In genomic region chr1:224333309-224333926, GRCh38 we compare ENCODE assay signal across 1 cellular context.
TF ChIP-seq lines count a peak whose summit lies in the region.

No MANE protein-coding gene starts in this region.

TF ChIP-seq in HepG2, 621 proteins besides CTCF, POLR2A, EP300 and RAD21:
- TF ChIP-seq KMT2A (CRISPR knock-in tag; IDR thresholded peaks at IDR 0.05) (no peak), MIXL1 (CRISPR knock-in tag; IDR thresholded peaks at IDR 0.05) (peak; percentile 91), ARID3A (IDR thresholded peaks at IDR 0.05; ENCODE audit: low read depth, low read length) (0 out of 2 replicates have a peak, but pooled peaks have one; percentile 12), SMC3 (IDR thresholded peaks at IDR 0.05; ENCODE audit: low read length) (peak; percentile 53), SAP130 (CRISPR knock-in tag; IDR thresholded peaks at IDR 0.05; ENCODE audit: low read depth) (0 out of 2 replicates have a peak, but pooled peaks have one; percentile 17), ZNF335 (CRISPR knock-in tag; IDR thresholded peaks at IDR 0.05) (0 out of 2 replicates have a peak, but pooled peaks have one; percentile 65), STAG1 (CRISPR knock-in tag; IDR thresholded peaks at IDR 0.05) (peak; percentile 85), ZNF253 (CRISPR knock-in tag; IDR thresholded peaks at IDR 0.05; ENCODE audit: borderline replicate concordance) (no peak), MLLT10 (CRISPR knock-in tag; IDR thresholded peaks at IDR 0.05) (no peak)
- TF ChIP-seq, protein P1, sequence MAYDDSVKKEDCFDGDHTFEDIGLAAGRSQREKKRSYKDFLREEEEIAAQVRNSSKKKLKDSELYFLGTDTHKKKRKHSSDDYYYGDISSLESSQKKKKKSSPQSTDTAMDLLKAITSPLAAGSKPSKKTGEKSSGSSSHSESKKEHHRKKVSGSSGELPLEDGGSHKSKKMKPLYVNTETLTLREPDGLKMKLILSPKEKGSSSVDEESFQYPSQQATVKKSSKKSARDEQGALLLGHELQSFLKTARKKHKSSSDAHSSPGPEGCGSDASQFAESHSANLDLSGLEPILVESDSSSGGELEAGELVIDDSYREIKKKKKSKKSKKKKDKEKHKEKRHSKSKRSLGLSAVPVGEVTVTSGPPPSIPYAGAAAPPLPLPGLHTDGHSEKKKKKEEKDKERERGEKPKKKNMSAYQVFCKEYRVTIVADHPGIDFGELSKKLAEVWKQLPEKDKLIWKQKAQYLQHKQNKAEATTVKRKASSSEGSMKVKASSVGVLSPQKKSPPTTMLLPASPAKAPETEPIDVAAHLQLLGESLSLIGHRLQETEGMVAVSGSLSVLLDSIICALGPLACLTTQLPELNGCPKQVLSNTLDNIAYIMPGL (CRISPR knock-in tag; IDR thresholded peaks at IDR 0.05; ENCODE audit: borderline replicate concordance in 1 of 2, low read depth in 1 of 2) = 0 out of 4 replicates have a peak, but pooled peaks of 1 of the 2 experiments have one; percentile 49
- TF ChIP-seq, protein P2, sequence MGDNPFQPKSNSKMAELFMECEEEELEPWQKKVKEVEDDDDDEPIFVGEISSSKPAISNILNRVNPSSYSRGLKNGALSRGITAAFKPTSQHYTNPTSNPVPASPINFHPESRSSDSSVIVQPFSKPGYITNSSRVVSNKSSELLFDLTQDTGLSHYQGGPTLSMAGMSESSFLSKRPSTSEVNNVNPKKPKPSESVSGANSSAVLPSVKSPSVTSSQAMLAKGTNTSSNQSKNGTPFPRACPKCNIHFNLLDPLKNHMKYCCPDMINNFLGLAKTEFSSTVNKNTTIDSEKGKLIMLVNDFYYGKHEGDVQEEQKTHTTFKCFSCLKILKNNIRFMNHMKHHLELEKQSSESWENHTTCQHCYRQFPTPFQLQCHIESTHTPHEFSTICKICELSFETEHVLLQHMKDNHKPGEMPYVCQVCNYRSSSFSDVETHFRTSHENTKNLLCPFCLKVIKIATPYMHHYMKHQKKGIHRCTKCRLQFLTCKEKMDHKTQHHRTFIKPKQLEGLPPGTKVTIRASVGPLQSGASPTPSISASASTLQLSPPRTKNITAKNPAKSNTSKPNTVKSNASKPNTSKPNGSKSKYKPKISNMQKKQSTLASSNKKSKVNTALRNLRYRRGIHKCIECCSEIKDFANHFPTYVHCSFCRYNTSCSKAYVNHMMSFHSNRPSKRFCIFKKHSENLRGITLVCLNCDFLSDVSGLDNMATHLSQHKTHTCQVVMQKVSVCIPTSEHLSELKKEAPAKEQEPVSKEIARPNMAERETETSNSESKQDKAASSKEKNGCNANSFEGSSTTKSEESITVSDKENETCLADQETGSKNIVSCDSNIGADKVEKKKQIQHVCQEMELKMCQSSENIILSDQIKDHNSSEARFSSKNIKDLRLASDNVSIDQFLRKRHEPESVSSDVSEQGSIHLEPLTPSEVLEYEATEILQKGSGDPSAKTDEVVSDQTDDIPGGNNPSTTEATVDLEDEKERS (CRISPR knock-in tag; IDR thresholded peaks at IDR 0.05) = 0 out of 2 replicates have a peak, but pooled peaks have one; percentile 18
